In the genomic region with DNA sequence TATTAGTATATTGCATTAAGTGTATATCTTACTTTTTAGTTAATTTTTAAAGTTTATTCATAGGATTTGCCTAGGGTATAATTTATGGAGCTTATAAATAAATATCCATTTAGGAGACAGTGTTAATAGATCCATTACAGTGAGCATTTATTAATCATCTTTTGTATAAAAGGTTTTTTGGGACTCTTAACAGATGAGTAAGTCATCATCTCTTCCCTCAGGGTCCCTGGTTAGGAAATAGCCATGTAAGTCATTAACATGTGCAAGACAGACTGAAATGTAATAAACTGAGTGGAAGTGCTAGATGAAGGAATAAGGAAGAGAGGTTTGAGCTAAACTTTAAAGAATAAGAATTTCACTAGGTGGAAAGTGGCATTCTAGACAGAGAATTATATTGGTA, we compare ENCODE assay signal across 17 cellular contexts.
DNase-seq lines count a peak whose midpoint lies in the region; ATAC-seq and TF ChIP-seq lines count a peak whose summit lies in the region.
"Had no signal": no experiment of that assay in that cellular context is flagged by ENCODE, and none has a peak within 500 bp of the region (broad histone marks: within the 10 kb centered on the region; RNA-seq: fewer than 3 reads in every experiment).

No MANE protein-coding gene starts in this region.

- H3K4me3 Mint-ChIP-seq in MCF 10A (ENCODE audit: unreplicated experiment) (no peak overlapping the region), memory B cell (no peak overlapping the region)
- H3K4me3 Mint-ChIP-seq: CD8-positive, alpha-beta memory T cell; HFFc6 had no signal

- H3K27ac Mint-ChIP-seq in MCF 10A (ENCODE audit: low read depth, unreplicated experiment) (no peak overlapping the region), memory B cell (peak overlapping the region; percentile 70)
- H3K27ac Mint-ChIP-seq: HFFc6 had no signal

- POLR2A ChIA-PET in MCF 10A (lab: Yijun Ruan, JAX): interaction anchor here (1.2 kb wide), 1 partner anchor 69 kb away, joined by 3 read pairs; a partner anchor contains a TSS

- no peaks in the 10 kb centered on the region for H3K27me3 ChIP-seq in breast epithelium
- H3K27me3 ChIP-seq in tibial nerve: no peaks in the 10 kb centered on the region
- H3K27me3 ChIP-seq in dorsolateral prefrontal cortex: no peaks in the 10 kb centered on the region
- H3K27me3 ChIP-seq: BLaER1 had no signal

- no peak for TF ChIP-seq POLR2A in breast epithelium (IDR thresholded peaks at IDR 0.05)
- no peak for TF ChIP-seq POLR2A in tibial nerve (IDR thresholded peaks at IDR 0.05)

- no peaks in the 10 kb centered on the region for H3K9me3 ChIP-seq in breast epithelium
- H3K9me3 ChIP-seq in tibial nerve: no peaks in the 10 kb centered on the region
- H3K9me3 ChIP-seq: BLaER1, Caco-2 had no signal

- CTCF ChIA-PET in MCF 10A (lab: Yijun Ruan, JAX): interaction anchor here (0.5 to 2.4 kb wide), 4 partner anchors 225 to 1432 kb away, joined by 3 to 9 read pairs (median 4); no protein-coding TSS in a partner anchor

- no peaks in the 10 kb centered on the region for H3K27me3 Mint-ChIP-seq in MCF 10A (ENCODE audit: insufficient read depth, unreplicated experiment)
- no peaks in the 10 kb centered on the region for H3K27me3 Mint-ChIP-seq in memory B cell
- H3K27me3 Mint-ChIP-seq: CD8-positive, alpha-beta memory T cell had no signal

- H3K9me3 Mint-ChIP-seq in MCF 10A (ENCODE audit: unreplicated experiment): no peaks in the 10 kb centered on the region
- H3K9me3 Mint-ChIP-seq in memory B cell: no peaks in the 10 kb centered on the region
- H3K9me3 Mint-ChIP-seq: CD8-positive, alpha-beta memory T cell; HFFc6 had no signal

- H3K27ac ChIP-seq in breast epithelium (no peak overlapping the region), tibial nerve (no peak overlapping the region), dorsolateral prefrontal cortex (no peak overlapping the region)
- H3K27ac ChIP-seq: 22Rv1, BLaER1 had no signal

- H3K36me3 ChIP-seq in breast epithelium (peaks cover 15% of the 10 kb centered on the region), tibial nerve (peaks cover 4 to 79% (median 7%) of the 10 kb centered on the region in 3 donors)

- no TSS peak for BruUV-seq in MCF 10A (replicated peaks; lab: Mats Ljungman, UMichigan)

- ATAC-seq in memory B cell (ENCODE audit: low read depth): no peak
- ATAC-seq: HepG2 had no signal

- TF ChIP-seq CTCF in MCF 10A (IDR thresholded peaks at IDR 0.05; ENCODE audit: unreplicated experiment) (no peak), breast epithelium (IDR thresholded peaks at IDR 0.05) (no peak), fibroblast of mammary gland (conservative IDR thresholded peaks at IDR 0.05; ENCODE audit: control insufficient read depth, insufficient read depth, low read depth, low read length) (no peak), tibial nerve (IDR thresholded peaks at IDR 0.05) (no peak), dorsolateral prefrontal cortex (IDR thresholded peaks at IDR 0.05 in 54 of 56, conservative IDR thresholded peaks at IDR 0.05 in 2 of 56; ENCODE audit: low read depth in 1 of 56, partially characterized antibody in 56 of 56) (no peak)

- H3K4me1 Mint-ChIP-seq in MCF 10A (ENCODE audit: insufficient read depth, unreplicated experiment): no peaks in the 10 kb centered on the region
- H3K4me1 Mint-ChIP-seq in memory B cell: peaks cover 3% of the 10 kb centered on the region
- H3K4me1 Mint-ChIP-seq: CD8-positive, alpha-beta memory T cell had no signal

- H3K4me1 ChIP-seq in breast epithelium: no peaks in the 10 kb centered on the region
- no peaks in the 10 kb centered on the region for H3K4me1 ChIP-seq in tibial nerve
- H3K4me1 ChIP-seq: BLaER1, Caco-2 had no signal

- H3K36me3 Mint-ChIP-seq in MCF 10A (ENCODE audit: insufficient read depth, unreplicated experiment): peaks cover 56% of the 10 kb centered on the region
- peaks cover 20% of the 10 kb centered on the region for H3K36me3 Mint-ChIP-seq in memory B cell

- H3K4me3 ChIP-seq in breast epithelium (no peak overlapping the region), fibroblast of mammary gland (ENCODE audit: control insufficient read depth, low read depth, low read length) (no peak overlapping the region), tibial nerve (no peak overlapping the region), dorsolateral prefrontal cortex (no peak overlapping the region)
- H3K4me3 ChIP-seq: BLaER1 had no signal

- TF ChIP-seq EP300 in tibial nerve (IDR thresholded peaks at IDR 0.05): no peak

- intact Hi-C loops in MCF 10A (cut with micrococcal nuclease) (loop anchor here (10.0 kb wide), 1 partner anchor 815 kb away; a partner anchor contains a TSS), breast epithelium (cut with DNase I; ENCODE audit: low total_unique reads) (no loop called here), dorsolateral prefrontal cortex (cut with DNase I) (no loop called here)

- DNase-seq in MCF 10A (ENCODE audit: unreplicated experiment) (peak; percentile 13), breast epithelium (ENCODE audit: low spot score in 2 of 2) (no peak), fibroblast of mammary gland (ENCODE audit: low read depth) (peak; percentile 21), memory B cell (ENCODE audit: low spot score in 2 of 2) (no peak), GDM1 (lab: John Stamatoyannopoulos, UW) (no peak), tibial nerve (ENCODE audit: low spot score in 2 of 2) (no peak), dorsolateral prefrontal cortex (no peak)
- DNase-seq: AML-193; Caco-2; CD8-positive, alpha-beta memory T cell; DND-41; GF-D8; HCEC 1CT; HFFc6 had no signal

Comparison
In these comparisons a context has a peak if more than half of its experiments do, and no peak if none do; other contexts are left out.
1. DNase-seq: peak in MCF 10A (single experiment) and fibroblast of mammary gland (single experiment); none in breast epithelium (0 of 2), memory B cell (0 of 2), GDM1 (single experiment), tibial nerve (0 of 2) and dorsolateral prefrontal cortex (0 of 10).